19 cellular contexts compared by ENCODE assay signal in genomic region chr18:52009958-52010357, GRCh38.
"Had no signal": no experiment of that assay in that cellular context is flagged by ENCODE, and none has a peak within 500 bp of the region (broad histone marks: within the 10 kb centered on the region; RNA-seq: fewer than 3 reads in every experiment).

No MANE protein-coding gene starts in this region.

- DNase-seq: effector memory CD4-positive, alpha-beta T cell; heart right ventricle; hypothalamus; kidney glomerular epithelial cell; mucosa of descending colon; naive thymus-derived CD8-positive, alpha-beta T cell; psoas muscle; spleen; stimulated activated CD4-positive, alpha-beta T cell treated with anti-CD3 and anti-CD28 coated beads, Interleukin-15, amount 100 ng/mL, for 24 hours; stimulated activated CD4-positive, alpha-beta T cell treated with anti-CD3 and anti-CD28 coated beads, Interleukin-1b, Interleukin-23, amount 100 ng/mL, for 48 hours; stimulated activated CD4-positive, alpha-beta T cell treated with anti-CD3 and anti-CD28 coated beads, Interleukin-4, amount 100 ng/mL, for 24 hours; tibial artery; upper lobe of left lung; uterus had no signal

- H3K36me3 ChIP-seq: heart right ventricle, neutrophil, spleen, tibial artery, upper lobe of left lung, uterus had no signal

- ATAC-seq: esophagus mucosa; heart right ventricle; mucosa of descending colon; naive thymus-derived CD8-positive, alpha-beta T cell; psoas muscle; sciatic nerve; stimulated activated memory B cell treated with anti-CD40 and anti-IgM and Interleukin-4, amounts not matched to agents 10 μg/mL and 1 μg/mL and 100 μg/mL, for 72 hours had no signal

- H3K36me3 Mint-ChIP-seq: naive thymus-derived CD8-positive, alpha-beta T cell; stimulated activated memory B cell treated with anti-CD40 and anti-IgM and Interleukin-4, amounts not matched to agents 10 μg/mL and 1 μg/mL and 100 μg/mL, for 72 hours had no signal

- H3K27ac ChIP-seq: heart right ventricle, neutrophil, psoas muscle, spleen, tibial artery, upper lobe of left lung, uterus had no signal

- H3K4me1 Mint-ChIP-seq: naive thymus-derived CD8-positive, alpha-beta T cell; stimulated activated memory B cell treated with anti-CD40 and anti-IgM and Interleukin-4, amounts not matched to agents 10 μg/mL and 1 μg/mL and 100 μg/mL, for 72 hours had no signal

- H3K9me3 ChIP-seq: heart right ventricle, mucosa of descending colon, neutrophil, psoas muscle, spleen, tibial artery, upper lobe of left lung, uterus had no signal

- H3K4me1 ChIP-seq: heart right ventricle, psoas muscle, spleen, tibial artery, upper lobe of left lung, uterus had no signal

- H3K9me3 Mint-ChIP-seq: stimulated activated memory B cell treated with anti-CD40 and anti-IgM and Interleukin-4, amounts not matched to agents 10 μg/mL and 1 μg/mL and 100 μg/mL, for 72 hours; stimulated activated naive CD8-positive, alpha-beta T cell treated with anti-CD3 and anti-CD28 coated beads, Interleukin-15, Interleukin-2, amounts not matched to agents 100 ng/mL and 50 ng/mL, for 24 hours had no signal

- H3K4me3 Mint-ChIP-seq: naive thymus-derived CD8-positive, alpha-beta T cell; stimulated activated memory B cell treated with anti-CD40 and anti-IgM and Interleukin-4, amounts not matched to agents 10 μg/mL and 1 μg/mL and 100 μg/mL, for 72 hours; stimulated activated naive CD8-positive, alpha-beta T cell treated with anti-CD3 and anti-CD28 coated beads, Interleukin-15, Interleukin-2, amounts not matched to agents 100 ng/mL and 50 ng/mL, for 24 hours had no signal

- H3K4me3 ChIP-seq: heart right ventricle, mucosa of descending colon, psoas muscle, spleen, tibial artery, upper lobe of left lung, uterus had no signal

- H3K27me3 ChIP-seq: heart right ventricle, neutrophil, spleen, tibial artery, upper lobe of left lung, uterus had no signal

- H3K27ac Mint-ChIP-seq: naive thymus-derived CD8-positive, alpha-beta T cell; stimulated activated memory B cell treated with anti-CD40 and anti-IgM and Interleukin-4, amounts not matched to agents 10 μg/mL and 1 μg/mL and 100 μg/mL, for 72 hours; stimulated activated naive CD8-positive, alpha-beta T cell treated with anti-CD3 and anti-CD28 coated beads, Interleukin-15, Interleukin-2, amounts not matched to agents 100 ng/mL and 50 ng/mL, for 24 hours had no signal

- H3K27me3 Mint-ChIP-seq: naive thymus-derived CD8-positive, alpha-beta T cell; stimulated activated memory B cell treated with anti-CD40 and anti-IgM and Interleukin-4, amounts not matched to agents 10 μg/mL and 1 μg/mL and 100 μg/mL, for 72 hours; stimulated activated naive CD8-positive, alpha-beta T cell treated with anti-CD3 and anti-CD28 coated beads, Interleukin-15, Interleukin-2, amounts not matched to agents 100 ng/mL and 50 ng/mL, for 24 hours had no signal
